In genomic region chr7:75995052-75995471, GRCh38 we compare ENCODE assay signal across 8 cellular contexts. TPM values are rescaled to one million over a fixed set of nuclear protein-coding genes. Genes with fewer than 3 reads are reported as not detected.
DNase-seq lines count a peak whose midpoint lies in the region; ATAC-seq and TF ChIP-seq lines count a peak whose summit lies in the region.

No MANE protein-coding gene starts in this region.

- peak overlapping the region; percentile 62 for H3K27ac Mint-ChIP-seq in glutamatergic neuron (ENCODE audit: unreplicated experiment)

- peak overlapping the region; percentile 81 for H3K4me3 Mint-ChIP-seq in glutamatergic neuron (ENCODE audit: unreplicated experiment)

- no peaks in the 10 kb centered on the region for H3K27me3 ChIP-seq in rectal smooth muscle tissue (ENCODE audit: control insufficient read depth, insufficient read depth, low read length)

- peaks cover 5% of the 10 kb centered on the region for H3K4me1 ChIP-seq in rectal smooth muscle tissue (ENCODE audit: control insufficient read depth, insufficient read depth, low read length)

- TF ChIP-seq CTCF in VCaP (conservative IDR thresholded peaks at IDR 0.05) (no peak), glutamatergic neuron (IDR thresholded peaks at IDR 0.05; ENCODE audit: partially characterized antibody, unreplicated experiment) (no peak)

- peak overlapping the region; percentile 67 for H3K4me3 ChIP-seq in rectal smooth muscle tissue (ENCODE audit: low read length)

- peaks cover 5% of the 10 kb centered on the region for H3K36me3 Mint-ChIP-seq in glutamatergic neuron (ENCODE audit: unreplicated experiment)

- peaks cover 2% of the 10 kb centered on the region for H3K9me3 Mint-ChIP-seq in glutamatergic neuron (ENCODE audit: unreplicated experiment)

- no peaks in the 10 kb centered on the region for H3K36me3 ChIP-seq in rectal smooth muscle tissue (ENCODE audit: control insufficient read depth, insufficient read depth, low read length)

- peaks cover 6% of the 10 kb centered on the region for H3K27me3 Mint-ChIP-seq in glutamatergic neuron (ENCODE audit: unreplicated experiment)

- H3K4me1 Mint-ChIP-seq in glutamatergic neuron (ENCODE audit: low read depth, unreplicated experiment) = peaks cover 6% of the 10 kb centered on the region

- DNase-seq in glutamatergic neuron = no peak
- no peak for DNase-seq in kidney tubule cell (ENCODE audit: low spot score)
- DNase-seq in cerebellum (ENCODE audit: low spot score) = no peak
- DNase-seq in occipital lobe (lab: John Stamatoyannopoulos, UW) = no peak

- ATAC-seq in GM19395 (IDR thresholded peaks at IDR 0.05; ENCODE audit: unreplicated experiment) = peak; percentile 4
- no peak for ATAC-seq in GM18873 (IDR thresholded peaks at IDR 0.05; ENCODE audit: low FRiP score, unreplicated experiment)

- peak overlapping the region; percentile 20 for H3K9ac ChIP-seq in rectal smooth muscle tissue (ENCODE audit: low read length)

- H3K27ac ChIP-seq in VCaP = peak overlapping the region; percentile 84
- peak overlapping the region; percentile 44 for H3K27ac ChIP-seq in rectal smooth muscle tissue (ENCODE audit: low read depth, low read length)

RNA-seq across cellular contexts. Expression of gene TMEM120A, which starts 0.7 kb away (rescaled TPM):
- total RNA-seq in glutamatergic neuron (ENCODE audit: unreplicated experiment) = 26.4 TPM
- total RNA-seq in cerebellum = 16.7 TPM
- total RNA-seq in occipital lobe = 19.8 TPM

RNA-seq across cellular contexts. Expression of gene STYXL1, which starts 52.7 kb away (rescaled TPM):
- total RNA-seq in glutamatergic neuron (ENCODE audit: unreplicated experiment) (41.8 TPM), cerebellum (15.0 TPM), occipital lobe (18.4 TPM)

RNA-seq across cellular contexts. Expression of gene MDH2, which starts 52.8 kb away (rescaled TPM):
- 126 TPM for total RNA-seq in glutamatergic neuron (ENCODE audit: unreplicated experiment)
- total RNA-seq in cerebellum = 36.3 TPM
- 34.8 TPM for total RNA-seq in occipital lobe
